14 cellular contexts compared by ENCODE assay signal in genomic region chr4:76606662-76607265, GRCh38.
DNase-seq lines count a peak whose midpoint lies in the region; ATAC-seq and TF ChIP-seq lines count a peak whose summit lies in the region.
"Had no signal": no experiment of that assay in that cellular context is flagged by ENCODE, and none has a peak within 500 bp of the region (broad histone marks: within the 10 kb centered on the region; RNA-seq: fewer than 3 reads in every experiment).

No MANE protein-coding gene starts in this region.

- no peaks in the 10 kb centered on the region for H3K9me3 Mint-ChIP-seq in Caco-2 (ENCODE audit: unreplicated experiment)
- H3K9me3 Mint-ChIP-seq in brain = no peaks in the 10 kb centered on the region
- H3K9me3 Mint-ChIP-seq in nephron = no peaks in the 10 kb centered on the region
- H3K9me3 Mint-ChIP-seq in activated naive CD8-positive, alpha-beta T cell treated with anti-CD3 and anti-CD28 coated beads, Interleukin-2, amount 50 U/mL, for 24 hours = no peaks in the 10 kb centered on the region

- BruUV-seq in Caco-2 (replicated peaks; lab: Mats Ljungman, UMichigan) (TSS peak; percentile 75), PC-9 (replicated peaks; lab: Mats Ljungman, UMichigan) (no TSS peak)

- H3K9me2 ChIP-seq in PC-9 (ENCODE audit: insufficient read depth) = no peaks in the 10 kb centered on the region

- POLR2A ChIA-PET in Caco-2 (lab: Charles Lee) = interaction anchor here (0.6 to 1.8 kb wide), 4 partner anchors 8 to 35 kb away, joined by 3 to 6 read pairs (median 3); no protein-coding TSS in a partner anchor
- POLR2A ChIA-PET in PC-9 (lab: Charles Lee; ENCODE audit: unreplicated experiment) = no interaction called here

- CTCF ChIA-PET in Caco-2 (lab: Charles Lee) = interaction anchor here (1.0 kb wide), 1 partner anchor 21 kb away, joined by 3 read pairs; no protein-coding TSS in a partner anchor
- CTCF ChIA-PET in PC-9 (lab: Charles Lee) = no interaction called here

- H3K36me3 Mint-ChIP-seq in Caco-2 (ENCODE audit: insufficient read depth, unreplicated experiment) = peaks cover 4% of the 10 kb centered on the region
- H3K36me3 Mint-ChIP-seq in brain = no peaks in the 10 kb centered on the region
- no peaks in the 10 kb centered on the region for H3K36me3 Mint-ChIP-seq in nephron (ENCODE audit: low read depth)
- no peaks in the 10 kb centered on the region for H3K36me3 Mint-ChIP-seq in activated naive CD8-positive, alpha-beta T cell treated with anti-CD3 and anti-CD28 coated beads, Interleukin-2, amount 50 U/mL, for 24 hours (ENCODE audit: low read depth)

- H3K4me1 ChIP-seq in Caco-2 (peaks cover 51% of the 10 kb centered on the region), HUES64 (ENCODE audit: insufficient read depth, low read length) (peaks cover 53% of the 10 kb centered on the region), PC-9 (replicated peaks; ENCODE audit: insufficient read depth) (no peaks in the 10 kb centered on the region)

- H3K27ac ChIP-seq in HUES64 (ENCODE audit: low read depth, low read length) (peak overlapping the region; percentile 64; the same call in 1 of the 2 replicates), PC-9 (no peak overlapping the region)
- H3K27ac ChIP-seq: HL-60 had no signal

- H3K4me3 Mint-ChIP-seq in Caco-2 (ENCODE audit: unreplicated experiment) = no peak overlapping the region
- peak overlapping the region in 1 of 5 experiments; percentile 20 for H3K4me3 Mint-ChIP-seq in brain
- H3K4me3 Mint-ChIP-seq in nephron = peak overlapping the region in 1 of 3 experiments; percentile 1
- H3K4me3 Mint-ChIP-seq in activated naive CD8-positive, alpha-beta T cell treated with anti-CD3 and anti-CD28 coated beads, Interleukin-2, amount 50 U/mL, for 24 hours = no peak overlapping the region

- ATAC-seq in GM18502 (IDR thresholded peaks at IDR 0.05; ENCODE audit: poor library complexity, unreplicated experiment) = no peak
- ATAC-seq in activated naive CD8-positive, alpha-beta T cell treated with anti-CD3 and anti-CD28 coated beads, Interleukin-2, amount 50 U/mL, for 24 hours = no peak

- H3K4me1 Mint-ChIP-seq in Caco-2 (ENCODE audit: low read depth, unreplicated experiment) (peaks cover 29% of the 10 kb centered on the region), brain (peaks cover 38% of the 10 kb centered on the region), nephron (peaks cover 40% of the 10 kb centered on the region)
- H3K4me1 Mint-ChIP-seq in activated naive CD8-positive, alpha-beta T cell treated with anti-CD3 and anti-CD28 coated beads, Interleukin-2, amount 50 U/mL, for 24 hours = no peaks in the 10 kb centered on the region

- H3K4me2 ChIP-seq in PC-9 = no peak overlapping the region

- intact Hi-C loops in Caco-2 (cut with micrococcal nuclease; ENCODE audit: unreplicated experiment) (no loop called here), PC-9 (cut with micrococcal nuclease; ENCODE audit: unreplicated experiment) (no loop called here)

- H3K4me3 ChIP-seq in Caco-2 (ENCODE audit: low read depth, low read length) = no peak overlapping the region
- H3K4me3 ChIP-seq in HUES64 (ENCODE audit: low read length) = no peak overlapping the region
- no peak overlapping the region for H3K4me3 ChIP-seq in PC-9
- H3K4me3 ChIP-seq: mucosa of descending colon had no signal

- no peaks in the 10 kb centered on the region for H3K27me3 ChIP-seq in Caco-2 (replicated peaks; ENCODE audit: control insufficient read depth, insufficient read depth, low read length)
- H3K27me3 ChIP-seq in HUES64 (ENCODE audit: insufficient read depth, low read length) = no peaks in the 10 kb centered on the region
- no peaks in the 10 kb centered on the region for H3K27me3 ChIP-seq in PC-9 (ENCODE audit: insufficient read depth, low read depth)

- TF ChIP-seq CTCF in Caco-2 (IDR thresholded peaks at IDR 0.05; ENCODE audit: insufficient read depth in 1 of 2, low read depth in 1 of 2, low read length in 1 of 2, severe bottlenecking in 1 of 2, unreplicated experiment in 1 of 2) (no peak), brain (conservative IDR thresholded peaks at IDR 0.05) (no peak), nephron (IDR thresholded peaks at IDR 0.05; ENCODE audit: unreplicated experiment in 3 of 3) (no peak), PC-9 (conservative IDR thresholded peaks at IDR 0.05) (no peak)

- H2AFZ ChIP-seq in PC-9 = no peak overlapping the region

- H3K9ac ChIP-seq in HUES64 (ENCODE audit: low read depth, low read length) = no peak overlapping the region

- H3K9me3 ChIP-seq in Caco-2 (no peaks in the 10 kb centered on the region), HUES64 (ENCODE audit: insufficient read depth, low read depth, low read length) (no peaks in the 10 kb centered on the region), PC-9 (ENCODE audit: insufficient read depth, low read depth) (no peaks in the 10 kb centered on the region)
- H3K9me3 ChIP-seq: mucosa of descending colon had no signal

- no peaks in the 10 kb centered on the region for H3K27me3 Mint-ChIP-seq in Caco-2 (ENCODE audit: insufficient read depth, unreplicated experiment)
- H3K27me3 Mint-ChIP-seq in brain = no peaks in the 10 kb centered on the region
- H3K27me3 Mint-ChIP-seq in nephron (ENCODE audit: low read depth) = peaks cover 4% of the 10 kb centered on the region
- peaks cover 6% of the 10 kb centered on the region for H3K27me3 Mint-ChIP-seq in activated naive CD8-positive, alpha-beta T cell treated with anti-CD3 and anti-CD28 coated beads, Interleukin-2, amount 50 U/mL, for 24 hours

- no peaks in the 10 kb centered on the region for H3K36me3 ChIP-seq in Caco-2 (ENCODE audit: control insufficient read depth, insufficient read depth, low read length)
- no peaks in the 10 kb centered on the region for H3K36me3 ChIP-seq in HUES64 (ENCODE audit: insufficient read depth, low read length)
- H3K36me3 ChIP-seq in PC-9 (ENCODE audit: low read depth) = no peaks in the 10 kb centered on the region

- DNase-seq in Caco-2 (no peak), medulla oblongata (ENCODE audit: extremely low spot score) (no peak), PC-9 (no peak)
- DNase-seq in activated naive CD8-positive, alpha-beta T cell treated with anti-CD3 and anti-CD28 coated beads, Interleukin-2, amount 50 U/mL, for 24 hours = no peak
- DNase-seq: activated CD8-positive, alpha-beta memory T cell treated with anti-CD3 and anti-CD28 coated beads for 24 hours; activated effector memory CD4-positive, alpha-beta T cell treated with Interleukin-2 at 50 U/mL for 16 hours; AML-193; mucosa of descending colon; posterior cingulate gyrus had no signal

- no CpG with 5 or more reads among the region's 1 CpG for WGBS in HUES64

- no peaks in the 10 kb centered on the region for H3K79me2 ChIP-seq in PC-9 (ENCODE audit: low read depth)

- H3F3A ChIP-seq in PC-9 (ENCODE audit: insufficient read depth, low read depth) = no peaks in the 10 kb centered on the region

- H4K20me1 ChIP-seq in PC-9 (ENCODE audit: insufficient read depth) = no peaks in the 10 kb centered on the region

- H3K27ac Mint-ChIP-seq in Caco-2 (ENCODE audit: unreplicated experiment) = no peak overlapping the region
- peak overlapping the region; percentile 31 to 78 (median 67) for H3K27ac Mint-ChIP-seq in brain
- peak overlapping the region; percentile 87 to 97 (median 88) for H3K27ac Mint-ChIP-seq in nephron
- H3K27ac Mint-ChIP-seq in activated naive CD8-positive, alpha-beta T cell treated with anti-CD3 and anti-CD28 coated beads, Interleukin-2, amount 50 U/mL, for 24 hours = no peak overlapping the region

Comparison
In these comparisons a context has a peak if more than half of its experiments do, and no peak if none do; other contexts are left out.
1. H3K27ac Mint-ChIP-seq: peak in brain (5 of 5) and nephron (3 of 3); none in Caco-2 (single experiment) and activated naive CD8-positive, alpha-beta T cell treated with anti-CD3 and anti-CD28 coated beads, Interleukin-2, amount 50 U/mL, for 24 hours (single experiment).